Comparison of ENCODE assay signal across 7 cellular contexts in the genomic region with DNA sequence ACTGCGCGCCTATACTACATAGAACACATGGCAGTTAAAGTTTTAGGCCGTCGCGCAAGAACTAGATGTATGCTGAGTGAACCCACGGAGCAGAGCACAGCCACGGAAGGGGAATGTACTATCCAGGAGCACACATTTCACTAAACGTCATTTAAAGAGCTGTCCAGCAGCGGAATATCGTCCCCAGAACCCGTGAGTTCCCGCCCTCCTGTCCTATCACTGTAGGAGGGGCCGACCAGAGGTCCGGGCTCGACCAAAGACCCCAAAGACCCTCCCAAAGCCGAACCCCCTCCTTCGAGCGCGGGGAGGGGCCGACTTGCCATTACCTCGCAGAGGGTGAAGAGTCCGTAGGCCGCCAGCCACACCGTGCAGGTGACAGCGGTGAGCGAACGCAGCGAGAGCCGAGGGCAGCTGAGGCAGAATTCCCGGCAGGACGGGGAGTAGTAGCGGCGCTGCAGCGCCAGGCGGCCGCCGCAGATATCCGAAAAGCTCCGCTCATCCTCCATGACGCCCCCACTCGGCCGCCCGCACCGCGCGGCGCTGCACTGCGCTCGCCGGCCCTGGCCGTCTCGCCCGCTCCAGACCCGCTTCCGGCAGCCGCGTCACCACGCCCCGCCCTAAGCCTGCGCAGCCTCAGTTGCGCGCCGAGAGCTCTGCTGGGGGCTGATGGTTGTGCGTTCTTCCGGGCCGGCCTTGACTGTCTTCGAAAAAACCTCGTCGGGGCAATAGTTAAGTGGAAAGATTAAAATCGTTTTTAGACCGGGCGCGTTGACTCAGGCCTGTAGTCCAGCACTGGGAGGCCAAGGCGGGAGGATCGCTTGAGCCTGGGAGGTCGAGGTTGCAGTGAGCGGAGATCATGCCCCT. TPM values are rescaled to one million over a fixed set of nuclear protein-coding genes. Genes with fewer than 3 reads are reported as not detected.
DNase-seq lines count a peak whose midpoint lies in the region; ATAC-seq and TF ChIP-seq lines count a peak whose summit lies in the region.

A gene with protein sequence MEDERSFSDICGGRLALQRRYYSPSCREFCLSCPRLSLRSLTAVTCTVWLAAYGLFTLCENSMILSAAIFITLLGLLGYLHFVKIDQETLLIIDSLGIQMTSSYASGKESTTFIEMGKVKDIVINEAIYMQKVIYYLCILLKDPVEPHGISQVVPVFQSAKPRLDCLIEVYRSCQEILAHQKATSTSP (minus strand): TSS at position 571 of the 864 bp plus-strand sequence. CDS start 65 bp downstream, at position 506.

- TF ChIP-seq CTCF in hepatocyte (IDR thresholded peaks at IDR 0.05; ENCODE audit: poor library complexity) = peak; percentile 55
- TF ChIP-seq CTCF in retinal pigment epithelial cell (conservative IDR thresholded peaks at IDR 0.05; ENCODE audit: low read depth, low read length) = peak; percentile 56

- H3K4me2 ChIP-seq in hepatocyte = peak within 1 kb of the TSS; percentile 81

- no peaks in the 10 kb centered on the region for H3K4me1 ChIP-seq in hepatocyte (ENCODE audit: insufficient read depth)

- 7% methylated on average over 68 of the region's 77 CpGs for WGBS in hepatocyte (ENCODE audit: low lambda C conversion rate, missing lambda C conversion rate)

- peak within 1 kb of the TSS; percentile 97 for H2AFZ ChIP-seq in hepatocyte

- no peaks in the 10 kb centered on the region for H3K27me3 ChIP-seq in hepatocyte

- no peaks in the 10 kb centered on the region for H3K9me3 ChIP-seq in hepatocyte (ENCODE audit: low read depth)

- peaks cover 31% of the 10 kb centered on the region for H3K79me2 ChIP-seq in hepatocyte

- H3K4me3 ChIP-seq in hepatocyte (peak within 1 kb of the TSS; percentile 85), retinal pigment epithelial cell (ENCODE audit: low read length) (peak within 1 kb of the TSS; percentile 87)

- peak within 1 kb of the TSS; percentile 95 for H3K27ac ChIP-seq in hepatocyte

- no peaks in the 10 kb centered on the region for H4K20me1 ChIP-seq in hepatocyte (ENCODE audit: insufficient read depth, poor library complexity, severe bottlenecking)

- no peaks in the 10 kb centered on the region for H3K9me2 ChIP-seq in hepatocyte (replicated peaks; ENCODE audit: insufficient read depth)

- ATAC-seq in GM18502 (IDR thresholded peaks at IDR 0.05; ENCODE audit: poor library complexity, unreplicated experiment) (peak; percentile 93), HG02884 (IDR thresholded peaks at IDR 0.05; ENCODE audit: unreplicated experiment) (peak; percentile 89)

- peak; percentile 4 for DNase-seq in NCI-H2029 treated with DMSO at 0.1 percent for 48 hours (lab: John Stamatoyannopoulos, UW)
- peak; percentile 81 for DNase-seq in T1000 (lab: John Stamatoyannopoulos, UW)
- DNase-seq in astrocyte of the hippocampus (ENCODE audit: low read depth, low spot score) = peak; percentile 95
- DNase-seq in hepatocyte (ENCODE audit: low spot score) = peak; percentile 95
- no peak for DNase-seq in retinal pigment epithelial cell (ENCODE audit: low read depth)

- H3K36me3 ChIP-seq in hepatocyte (replicated peaks; ENCODE audit: insufficient read depth, low read depth) = no peaks in the 10 kb centered on the region

RNA-seq across cellular contexts. Expression of the gene that starts here (rescaled TPM):
- 51.2 and 64.4 TPM in 2 replicates for total RNA-seq in hepatocyte
- polyA plus RNA-seq in hepatocyte = 66.4 and 75.8 TPM in 2 replicates
